Comparison of ENCODE assay signal across 1 cellular context in the genomic region with DNA sequence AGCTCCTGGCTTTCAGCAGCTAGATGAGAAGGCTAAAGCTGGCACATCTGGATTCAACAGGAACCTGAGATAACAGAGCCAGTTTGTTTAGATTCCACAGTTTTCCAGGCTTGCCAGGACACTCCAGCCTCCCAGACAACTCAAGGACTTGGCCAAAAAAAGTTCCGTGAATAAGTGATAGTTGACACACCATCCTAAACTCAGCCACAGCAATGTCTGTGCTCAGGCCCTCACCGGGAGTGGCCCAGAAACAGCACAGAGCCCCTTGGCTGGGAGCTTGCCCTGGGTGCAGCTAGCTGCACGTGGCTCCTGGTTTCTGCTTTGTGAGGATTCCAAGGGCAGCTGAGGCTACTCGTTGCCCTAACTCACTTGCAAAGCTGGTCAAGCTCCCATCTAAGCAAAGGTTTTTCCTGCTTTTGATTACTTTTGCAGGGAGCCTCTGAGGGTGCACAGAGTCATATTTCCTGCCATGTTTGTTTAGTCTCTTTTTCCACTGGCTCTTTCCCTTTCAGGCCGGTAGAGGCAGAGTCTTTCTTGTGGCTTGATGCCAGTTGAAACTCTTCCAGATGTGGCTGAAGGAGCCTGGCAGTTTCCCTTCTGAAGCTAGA.
TF ChIP-seq lines count a peak whose summit lies in the region.

No MANE protein-coding gene starts in this region.

TF ChIP-seq in K562, 482 proteins besides CTCF, POLR2A, EP300 and RAD21 (continued from another document):
- TF ChIP-seq, protein P1, sequence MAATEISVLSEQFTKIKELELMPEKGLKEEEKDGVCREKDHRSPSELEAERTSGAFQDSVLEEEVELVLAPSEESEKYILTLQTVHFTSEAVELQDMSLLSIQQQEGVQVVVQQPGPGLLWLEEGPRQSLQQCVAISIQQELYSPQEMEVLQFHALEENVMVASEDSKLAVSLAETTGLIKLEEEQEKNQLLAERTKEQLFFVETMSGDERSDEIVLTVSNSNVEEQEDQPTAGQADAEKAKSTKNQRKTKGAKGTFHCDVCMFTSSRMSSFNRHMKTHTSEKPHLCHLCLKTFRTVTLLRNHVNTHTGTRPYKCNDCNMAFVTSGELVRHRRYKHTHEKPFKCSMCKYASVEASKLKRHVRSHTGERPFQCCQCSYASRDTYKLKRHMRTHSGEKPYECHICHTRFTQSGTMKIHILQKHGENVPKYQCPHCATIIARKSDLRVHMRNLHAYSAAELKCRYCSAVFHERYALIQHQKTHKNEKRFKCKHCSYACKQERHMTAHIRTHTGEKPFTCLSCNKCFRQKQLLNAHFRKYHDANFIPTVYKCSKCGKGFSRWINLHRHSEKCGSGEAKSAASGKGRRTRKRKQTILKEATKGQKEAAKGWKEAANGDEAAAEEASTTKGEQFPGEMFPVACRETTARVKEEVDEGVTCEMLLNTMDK (IDR thresholded peaks at IDR 0.05; ENCODE audit: borderline replicate concordance, insufficient read depth, low read depth, low read length, poor library complexity, severe bottlenecking): peak; percentile 27
- TF ChIP-seq FOXA3 (CRISPR knock-in tag; conservative IDR thresholded peaks at IDR 0.05 in 1 of 2, IDR thresholded peaks at IDR 0.05 in 1 of 2): peak in 1 of 2 experiments; percentile 39; a peak in 1 of 4 replicates
